ENCODE assay signal across 11 cellular contexts in genomic region chr10:102633848-102634247, GRCh38. TPM values are rescaled to one million over a fixed set of nuclear protein-coding genes. Genes with fewer than 3 reads are reported as not detected.
A peak's percentile ranks its signal among the peaks of the same experiment; 100 is the strongest.
DNase-seq lines count a peak whose midpoint lies in the region; ATAC-seq and TF ChIP-seq lines count a peak whose summit lies in the region.
"Had no signal": no experiment of that assay in that cellular context is flagged by ENCODE, and none has a peak within 500 bp of the region (broad histone marks: within the 10 kb centered on the region; RNA-seq: fewer than 3 reads in every experiment).

No MANE protein-coding gene starts in this region.

- H3K9me3 ChIP-seq in gastroesophageal sphincter: no peaks in the 10 kb centered on the region
- H3K9me3 ChIP-seq: ovary had no signal

- WGBS in gastroesophageal sphincter (ENCODE audit: low coverage in 1 of 2), 2 donors: no CpG with 5 or more reads among the region's 5 CpGs

- H3K4me1 Mint-ChIP-seq in CD14-positive monocyte: peaks cover 69% of the 10 kb centered on the region
- peaks cover 53% of the 10 kb centered on the region for H3K4me1 Mint-ChIP-seq in WTC11

- H3K9me3 Mint-ChIP-seq in CD14-positive monocyte (peaks cover 0 to 2% (median 0%) of the 10 kb centered on the region in 7 donors), WTC11 (peaks cover 3% of the 10 kb centered on the region; the same call in 1 of the 2 replicates)
- H3K9me3 Mint-ChIP-seq: IgD-negative memory B cell had no signal

- intact Hi-C loops in CD14-positive monocyte (cut with micrococcal nuclease) (no loop called here), posterior vena cava (cut with DNase I) (no loop called here)

- peaks cover 0 to 28% of the 10 kb centered on the region in 2 donors for H3K36me3 ChIP-seq in gastroesophageal sphincter
- H3K36me3 ChIP-seq: ovary had no signal

- no peak for TF ChIP-seq CTCF in CD14-positive monocyte (IDR thresholded peaks at IDR 0.05)
- no peak for TF ChIP-seq CTCF in WTC11 (IDR thresholded peaks at IDR 0.05)
- TF ChIP-seq CTCF in gastroesophageal sphincter (IDR thresholded peaks at IDR 0.05): no peak
- no peak for TF ChIP-seq CTCF in GM10248 (IDR thresholded peaks at IDR 0.05; ENCODE audit: control extremely low read depth, extremely low read depth, low read depth, missing control alignments)

- H3K4me1 ChIP-seq in gastroesophageal sphincter: peaks cover 0 to 59% (median 30%) of the 10 kb centered on the region in 3 donors

- ATAC-seq in WTC11 (no peak), gastroesophageal sphincter (no peak)

- CTCF ChIA-PET in WTC11 (lab: Charles Lee) (interaction anchor here (0.9 to 1.2 kb wide), 3 partner anchors 11 to 37 kb away, joined by 3 to 4 read pairs (median 3); partner anchors contain the start of gene TRIM8), GM10248 (lab: Yijun Ruan, JAX) (no interaction called here)

- peak overlapping the region in 3 of 4 donors; percentile 51 to 71 (median 57) for H3K27ac ChIP-seq in gastroesophageal sphincter

- TF ChIP-seq POLR2A in gastroesophageal sphincter (IDR thresholded peaks at IDR 0.05): no peak

- H3K27me3 Mint-ChIP-seq in CD14-positive monocyte (ENCODE audit: low read depth in 3 of 3) (peaks cover 2 to 5% (median 3%) of the 10 kb centered on the region in 3 donors), WTC11 (ENCODE audit: low read depth) (peaks cover 4% of the 10 kb centered on the region; the same call in 1 of the 2 replicates)
- H3K27me3 Mint-ChIP-seq: IgD-negative memory B cell had no signal

- POLR2A ChIA-PET in WTC11 (lab: Charles Lee) (no interaction called here), GM10248 (lab: Yijun Ruan, JAX) (no interaction called here)

- no peak overlapping the region for H3K4me3 ChIP-seq in gastroesophageal sphincter
- H3K4me3 ChIP-seq: ovary had no signal

- TF ChIP-seq EP300 in gastroesophageal sphincter (IDR thresholded peaks at IDR 0.05): no peak

- H3K27me3 ChIP-seq in gastroesophageal sphincter: no peaks in the 10 kb centered on the region
- H3K27me3 ChIP-seq: ovary had no signal

- peak overlapping the region in 1 of 2 donors; percentile 83 for H3K4me3 Mint-ChIP-seq in CD14-positive monocyte
- no peak overlapping the region for H3K4me3 Mint-ChIP-seq in WTC11
- H3K4me3 Mint-ChIP-seq: IgD-negative memory B cell had no signal

- no peak for DNase-seq in CD14-positive monocyte (ENCODE audit: low spot score)
- DNase-seq in WTC11 (ENCODE audit: low spot score): no peak
- DNase-seq in posterior vena cava (ENCODE audit: low spot score): peak; percentile 77
- no peak for DNase-seq in activated CD4-positive, CD25-positive, alpha-beta regulatory T cell treated with anti-CD3 and anti-CD28 coated beads, Interleukin-2, amount 50 U/mL, for 72 hours
- DNase-seq in NCI-H526 treated with DMSO at 0.1 percent for 48 hours (lab: John Stamatoyannopoulos, UW): no peak
- no peak for DNase-seq in GM10248 (ENCODE audit: extremely low spot score)
- no peak for DNase-seq in GM19238 (ENCODE audit: insufficient read length, low spot score)
- DNase-seq: NCI-H510A treated with DMSO at 0.1 percent for 48 hours had no signal

- H3K36me3 Mint-ChIP-seq in CD14-positive monocyte (peaks cover 22 to 31% of the 10 kb centered on the region in 2 donors), WTC11 (no peaks in the 10 kb centered on the region)

- H3K27ac Mint-ChIP-seq in CD14-positive monocyte (peak overlapping the region; percentile 94 to 98 (median 96)), WTC11 (peak overlapping the region; percentile 49; the same call in 1 of the 2 replicates)

TF ChIP-seq in WTC11, 78 proteins besides CTCF, POLR2A, EP300 and RAD21:
- TF ChIP-seq PRRX2 (CRISPR knock-in tag; IDR thresholded peaks at IDR 0.05) (no peak), ETV6 (CRISPR knock-in tag; IDR thresholded peaks at IDR 0.05) (no peak), NR3C1 (CRISPR knock-in tag; conservative IDR thresholded peaks at IDR 0.05; ENCODE audit: low read depth) (no peak), E2F5 (CRISPR knock-in tag; IDR thresholded peaks at IDR 0.05) (no peak), E2F4 (CRISPR knock-in tag; IDR thresholded peaks at IDR 0.05; ENCODE audit: borderline replicate concordance, low read depth) (no peak), IRF2 (CRISPR knock-in tag; IDR thresholded peaks at IDR 0.05; ENCODE audit: borderline replicate concordance, low read depth) (no peak), TCF7 (CRISPR knock-in tag; IDR thresholded peaks at IDR 0.05; ENCODE audit: low read depth) (no peak), JUN (CRISPR knock-in tag; IDR thresholded peaks at IDR 0.05) (no peak), OVOL2 (CRISPR knock-in tag; IDR thresholded peaks at IDR 0.05; ENCODE audit: borderline replicate concordance) (no peak), KAT7 (CRISPR knock-in tag; IDR thresholded peaks at IDR 0.05; ENCODE audit: borderline replicate concordance) (no peak)

RNA-seq across cellular contexts. Expression of gene TRIM8, which starts 10.4 kb away (rescaled TPM):
- polyA plus RNA-seq in CD14-positive monocyte: 10 to 100 TPM; 39.4 to 41.4 TPM
- 36.3 to 40.3 TPM (median 36.8 TPM) in 3 replicates for total RNA-seq in WTC11 (2021)
- 100 to 1,000 TPM in 3 of 4 donors, 10 to 100 TPM in 1; 96.7 to 171 (median 131) TPM for total RNA-seq in gastroesophageal sphincter
- total RNA-seq in posterior vena cava: 100 to 1,000 TPM; 122 to 125 TPM
